Comparison of ENCODE assay signal across 23 cellular contexts in genomic region chrX:20664774-20665173, GRCh38.
DNase-seq lines count a peak whose midpoint lies in the region; FAIRE-seq and TF ChIP-seq lines count a peak whose summit lies in the region.
"Had no signal": no experiment of that assay in that cellular context is flagged by ENCODE, and none has a peak within 500 bp of the region (broad histone marks: within the 10 kb centered on the region; RNA-seq: fewer than 3 reads in every experiment).

No MANE protein-coding gene starts in this region.

- no peak overlapping the region for H2BK15ac ChIP-seq in mesendoderm (replicated peaks; ENCODE audit: low read depth)

- H3K27me3 ChIP-seq in NT2/D1 (ENCODE audit: insufficient read depth, insufficient read length) (no peaks in the 10 kb centered on the region), mesendoderm (ENCODE audit: insufficient read depth, low read length, poor library complexity) (no peaks in the 10 kb centered on the region), small intestine (ENCODE audit: control insufficient read depth in 2 of 2, insufficient read depth in 2 of 2, low read length in 2 of 2) (no peaks in the 10 kb centered on the region), suprapubic skin (no peaks in the 10 kb centered on the region)
- H3K27me3 ChIP-seq: BLaER1 treated with 17β-estradiol and CSF1 and Interleukin-3, amounts not matched to agents 10 nM and 100 nM; stomach had no signal

- no peak overlapping the region for H4K8ac ChIP-seq in mesendoderm (ENCODE audit: low read depth, low read length)

- no peak overlapping the region for H3K9ac ChIP-seq in NT2/D1 (ENCODE audit: insufficient read length, low read depth)
- no peak overlapping the region for H3K9ac ChIP-seq in mesendoderm (ENCODE audit: low read length)
- H3K9ac ChIP-seq: BLaER1 treated with 17β-estradiol and CSF1 and Interleukin-3, amounts not matched to agents 10 nM and 100 nM had no signal

- no peak overlapping the region for H2AK5ac ChIP-seq in mesendoderm (ENCODE audit: low read length)

- H3K79me2 ChIP-seq in mesendoderm (ENCODE audit: control insufficient read depth, insufficient read depth, low read length): no peaks in the 10 kb centered on the region

- H3K23ac ChIP-seq in mesendoderm (ENCODE audit: low read length): no peak overlapping the region

- FAIRE-seq in small intestine (lab: Jason Lieb, UNC): no peak

- H3K18ac ChIP-seq in mesendoderm (ENCODE audit: low read length): no peak overlapping the region

- H3K9me3 ChIP-seq in NT2/D1 (ENCODE audit: insufficient read depth, low read length) (no peaks in the 10 kb centered on the region), small intestine (ENCODE audit: control insufficient read depth, low read depth) (no peaks in the 10 kb centered on the region), suprapubic skin (no peaks in the 10 kb centered on the region)
- H3K9me3 ChIP-seq: BLaER1 treated with 17β-estradiol and CSF1 and Interleukin-3, amounts not matched to agents 10 nM and 100 nM; HAP-1; right atrium auricular region; stomach had no signal

- DNase-seq in NCI-H82 (lab: John Stamatoyannopoulos, UW): peak; percentile 6
- DNase-seq in NCI-H82 treated with DMSO at 0.1 percent for 48 hours (lab: John Stamatoyannopoulos, UW; ENCODE audit: unreplicated experiment): no peak
- DNase-seq in NT2/D1 (ENCODE audit: low read depth, low spot score): peak; percentile 44
- peak; percentile 83 for DNase-seq in mesendoderm
- DNase-seq in NK-92 (lab: John Stamatoyannopoulos, UW; ENCODE audit: unreplicated experiment): no peak
- DNase-seq in small intestine: no peak
- DNase-seq in ureter (ENCODE audit: low spot score): no peak
- DNase-seq in suprapubic skin (ENCODE audit: low spot score in 2 of 2): no peak
- DNase-seq: activated CD4-positive, alpha-beta T cell treated with anti-CD3 and anti-CD28 coated beads, Interleukin-2, amount 50 U/mL, for 48 hours; activated CD4-positive, CD25-positive, alpha-beta regulatory T cell; activated CD8-positive, alpha-beta memory T cell treated with anti-CD3 and anti-CD28 coated beads, Interleukin-2, amount 50 U/mL, for 48 hours; effector CD8-positive, alpha-beta T cell; hippocampal formation; islet precursor cell; KBM-7; NCI-H2029; NCI-H510A treated with DMSO at 0.1 percent for 48 hours; stomach; T-helper 9 cell had no signal

- H3K27ac ChIP-seq in mesendoderm (ENCODE audit: low read depth, low read length) (no peak overlapping the region), small intestine (ENCODE audit: low read depth in 1 of 2, low read length in 1 of 2) (no peak overlapping the region), suprapubic skin (no peak overlapping the region)
- H3K27ac ChIP-seq: BLaER1 treated with 17β-estradiol and CSF1 and Interleukin-3, amounts not matched to agents 10 nM and 100 nM; right atrium auricular region; stomach had no signal

- no peaks in the 10 kb centered on the region for H3K4me1 ChIP-seq in NT2/D1 (ENCODE audit: insufficient read depth, insufficient read length)
- H3K4me1 ChIP-seq in mesendoderm (ENCODE audit: control insufficient read depth, low read depth, low read length): no peaks in the 10 kb centered on the region
- no peaks in the 10 kb centered on the region for H3K4me1 ChIP-seq in small intestine (ENCODE audit: control insufficient read depth in 2 of 2, insufficient read depth in 1 of 2, low read depth in 1 of 2, low read length in 1 of 2)
- no peaks in the 10 kb centered on the region for H3K4me1 ChIP-seq in suprapubic skin
- H3K4me1 ChIP-seq: right atrium auricular region, stomach had no signal

- no peak for TF ChIP-seq EP300 in suprapubic skin (IDR thresholded peaks at IDR 0.05)

- WGBS in mesendoderm (ENCODE audit: extremely low coverage, insufficient coverage, low lambda C conversion rate): no CpG with 5 or more reads among the region's 3 CpGs
- WGBS in small intestine, 3 donors: 18 to 40% (median 24%) methylated on average over 3 of the region's 3 CpGs
- 47% methylated on average over 3 of the region's 3 CpGs for WGBS in suprapubic skin

- no peak overlapping the region for H3K56ac ChIP-seq in mesendoderm (ENCODE audit: low read length)

- no peak for TF ChIP-seq POLR2A in suprapubic skin (IDR thresholded peaks at IDR 0.05)

- H3K4me3 ChIP-seq in NT2/D1 (ENCODE audit: insufficient read length, low read depth) (no peak overlapping the region), mesendoderm (ENCODE audit: low read length) (no peak overlapping the region), small intestine (ENCODE audit: low read depth in 1 of 2, low read length in 2 of 2) (no peak overlapping the region), suprapubic skin (no peak overlapping the region)
- H3K4me3 ChIP-seq: BLaER1 treated with 17β-estradiol and CSF1 and Interleukin-3, amounts not matched to agents 10 nM and 100 nM; HAP-1; lung; right atrium auricular region; stomach had no signal

- H3K4ac ChIP-seq in mesendoderm (ENCODE audit: low read depth, low read length): no peak overlapping the region

- H2BK5ac ChIP-seq in mesendoderm (ENCODE audit: low read length): no peak overlapping the region

- TF ChIP-seq CTCF in suprapubic skin (IDR thresholded peaks at IDR 0.05): no peak

- H2BK120ac ChIP-seq in mesendoderm (ENCODE audit: low read depth, low read length): no peak overlapping the region

- H3K4me2 ChIP-seq in mesendoderm (ENCODE audit: low read length): no peak overlapping the region
- H3K4me2 ChIP-seq: BLaER1 treated with 17β-estradiol and CSF1 and Interleukin-3, amounts not matched to agents 10 nM and 100 nM had no signal

- no peak overlapping the region for H4K5ac ChIP-seq in mesendoderm (ENCODE audit: low read length)

- H3K36me3 ChIP-seq in NT2/D1 (ENCODE audit: insufficient read depth, insufficient read length, low read length) (no peaks in the 10 kb centered on the region), mesendoderm (ENCODE audit: control insufficient read depth, insufficient read depth, low read length) (no peaks in the 10 kb centered on the region), small intestine (ENCODE audit: control insufficient read depth in 2 of 2, insufficient read depth in 2 of 2, low read length in 2 of 2) (no peaks in the 10 kb centered on the region), suprapubic skin (no peaks in the 10 kb centered on the region)
- H3K36me3 ChIP-seq: BLaER1 treated with 17β-estradiol and CSF1 and Interleukin-3, amounts not matched to agents 10 nM and 100 nM; HAP-1; right atrium auricular region; stomach had no signal

- no peaks in the 10 kb centered on the region for H3K79me1 ChIP-seq in mesendoderm (ENCODE audit: low read length)

Comparison
In these comparisons a context has a peak if more than half of its experiments do, and no peak if none do; other contexts are left out.
1. DNase-seq: peak in NCI-H82 (single experiment), NT2/D1 (single experiment) and mesendoderm (single experiment); none in NCI-H82 treated with DMSO at 0.1 percent for 48 hours (single experiment), NK-92 (single experiment), small intestine (single experiment), ureter (single experiment) and suprapubic skin (0 of 2).